ENCODE assay signal across 2 cellular contexts in the genomic region with DNA sequence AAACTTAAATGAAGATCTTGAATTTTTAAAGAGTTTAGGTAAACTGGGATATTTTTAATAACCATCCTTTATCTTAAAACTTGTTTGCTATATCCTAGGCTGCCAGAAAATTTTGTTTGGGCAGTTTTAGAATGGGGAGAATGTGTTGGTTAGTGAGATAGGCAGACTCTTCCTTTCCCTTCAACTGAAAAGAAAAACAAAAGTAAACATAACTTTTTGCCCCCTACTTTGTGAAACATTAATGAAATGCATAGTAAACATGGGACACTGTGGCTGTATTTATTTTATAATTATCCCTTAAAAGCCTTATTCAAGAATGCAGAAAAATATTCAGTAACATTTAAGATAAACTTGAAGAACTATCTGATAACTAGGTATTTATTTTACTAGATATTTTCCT.
TF ChIP-seq lines count a peak whose summit lies in the region.

No MANE protein-coding gene starts in this region.

TF ChIP-seq in A549, 52 proteins besides CTCF, POLR2A, EP300 and RAD21:
- TF ChIP-seq TFCP2L1 (CRISPR knock-in tag; IDR thresholded peaks at IDR 0.05) (no peak), NFE2L2 (conservative IDR thresholded peaks at IDR 0.05; ENCODE audit: low read length) (no peak), NR3C1 (IDR thresholded peaks at IDR 0.05) (no peak), CHD4 (IDR thresholded peaks at IDR 0.05; ENCODE audit: borderline replicate concordance) (no peak), EHF (CRISPR knock-in tag; IDR thresholded peaks at IDR 0.05) (no peak), ZC3H11A (IDR thresholded peaks at IDR 0.05) (no peak), ZSCAN20 (CRISPR knock-in tag; IDR thresholded peaks at IDR 0.05) (no peak), ESRRA (IDR thresholded peaks at IDR 0.05; ENCODE audit: borderline replicate concordance, low read length) (no peak), NPAS2 (CRISPR knock-in tag; IDR thresholded peaks at IDR 0.05; ENCODE audit: borderline replicate concordance) (no peak), CBX2 (IDR thresholded peaks at IDR 0.05; ENCODE audit: borderline replicate concordance, low read depth) (no peak), CEBPB (IDR thresholded peaks at IDR 0.05) (no peak), MAFK (IDR thresholded peaks at IDR 0.05; ENCODE audit: partially characterized antibody) (no peak), FOXS1 (CRISPR knock-in tag; IDR thresholded peaks at IDR 0.05) (no peak), MAZ (IDR thresholded peaks at IDR 0.05; ENCODE audit: borderline replicate concordance, low read depth, low read length) (no peak), SMC3 (IDR thresholded peaks at IDR 0.05) (no peak)
TF ChIP-seq in A549: peak in this region for 0.

TF ChIP-seq in IMR-90, 13 proteins besides CTCF, POLR2A, EP300 and RAD21:
- TF ChIP-seq RFX5 (IDR thresholded peaks at IDR 0.05; ENCODE audit: low read depth, low read length) = no peak
- no peak for TF ChIP-seq MXI1 (IDR thresholded peaks at IDR 0.05; ENCODE audit: borderline replicate concordance, low read depth, low read length)
- no peak for TF ChIP-seq RCOR1 (IDR thresholded peaks at IDR 0.05; ENCODE audit: insufficient replicate concordance, low read length)
- no peak for TF ChIP-seq BHLHE40 (IDR thresholded peaks at IDR 0.05; ENCODE audit: low read depth, low read length)
- TF ChIP-seq MAZ (IDR thresholded peaks at IDR 0.05; ENCODE audit: borderline replicate concordance, low read depth, low read length) = no peak
- no peak for TF ChIP-seq MAFK (IDR thresholded peaks at IDR 0.05; ENCODE audit: low read depth, low read length)
- TF ChIP-seq FOS (IDR thresholded peaks at IDR 0.05; ENCODE audit: low read depth, low read length) = no peak
- TF ChIP-seq ELK1 (IDR thresholded peaks at IDR 0.05; ENCODE audit: borderline replicate concordance, low read depth, low read length) = no peak
- TF ChIP-seq CHD1 (IDR thresholded peaks at IDR 0.05; ENCODE audit: low read depth, low read length) = no peak
- no peak for TF ChIP-seq SMC3 (IDR thresholded peaks at IDR 0.05; ENCODE audit: low read depth, low read length)
- no peak for TF ChIP-seq NFE2L2 (IDR thresholded peaks at IDR 0.05; ENCODE audit: low read depth, low read length)
- TF ChIP-seq USF2 (IDR thresholded peaks at IDR 0.05; ENCODE audit: low read depth, low read length) = no peak
- TF ChIP-seq CEBPB (IDR thresholded peaks at IDR 0.05; ENCODE audit: low read depth, low read length) = no peak
